10 cellular contexts compared by ENCODE assay signal in genomic region chr5:170315154-170315553, GRCh38. TPM values are rescaled to one million over a fixed set of nuclear protein-coding genes. Genes with fewer than 3 reads are reported as not detected.
A peak's percentile ranks its signal among the peaks of the same experiment; 100 is the strongest.
DNase-seq lines count a peak whose midpoint lies in the region; ATAC-seq, FAIRE-seq and TF ChIP-seq lines count a peak whose summit lies in the region.
"Had no signal": no experiment of that assay in that cellular context is flagged by ENCODE, and none has a peak within 500 bp of the region (broad histone marks: within the 10 kb centered on the region; RNA-seq: fewer than 3 reads in every experiment).

No MANE protein-coding gene starts in this region.

- intact Hi-C loops in CD8-positive, alpha-beta T cell (cut with DNase I, micrococcal nuclease), result loop anchor here in 1 of 2 experiments (2.0 kb wide), 1 partner anchor 14 kb away; no protein-coding TSS in a partner anchor
- intact Hi-C loops in left ventricle myocardium superior (cut with micrococcal nuclease), result no loop called here
- intact Hi-C loops in psoas muscle (cut with DNase I), result no loop called here

- no peaks in the 10 kb centered on the region for H3K36me3 ChIP-seq in CD8-positive, alpha-beta T cell (ENCODE audit: insufficient read depth, low read length)
- no peaks in the 10 kb centered on the region for H3K36me3 ChIP-seq in psoas muscle (ENCODE audit: insufficient read depth in 1 of 2, low read depth in 1 of 2)

- no peak overlapping the region for H3K4me3 Mint-ChIP-seq in CD8-positive, alpha-beta T cell
- H3K4me3 Mint-ChIP-seq in brain, result peak overlapping the region; percentile 24 to 59 (median 33)

- TF ChIP-seq CTCF in CD8-positive, alpha-beta T cell (IDR thresholded peaks at IDR 0.05), result no peak
- TF ChIP-seq CTCF in brain (conservative IDR thresholded peaks at IDR 0.05) (no peak), psoas muscle (IDR thresholded peaks at IDR 0.05) (no peak), foreskin keratinocyte (conservative IDR thresholded peaks at IDR 0.05) (no peak), D721Med (IDR thresholded peaks at IDR 0.05; ENCODE audit: insufficient read depth, missing control alignments) (no peak)

- H3K27ac ChIP-seq in CD8-positive, alpha-beta T cell (ENCODE audit: low read depth, low read length), result no peak overlapping the region
- peak overlapping the region; percentile 46 for H3K27ac ChIP-seq in psoas muscle
- no peak overlapping the region for H3K27ac ChIP-seq in foreskin keratinocyte

- 13 to 25% (median 15%) methylated on average over 5 of the region's 5 CpGs for WGBS in psoas muscle, 3 donors

- DNase-seq in CD8-positive, alpha-beta T cell, result no peak
- DNase-seq in left ventricle myocardium superior (peak; percentile 84), psoas muscle (peak; percentile 69 to 82), foreskin keratinocyte (no peak), D721Med (ENCODE audit: insufficient read length, low spot score) (no peak), mesenteric fat pad (ENCODE audit: low spot score) (no peak), NCI-H524 treated with DMSO at 0.1 percent for 48 hours (lab: John Stamatoyannopoulos, UW) (no peak)
- DNase-seq: effector CD8-positive, alpha-beta T cell; NCI-H345 had no signal

- POLR2A ChIA-PET in CD8-positive, alpha-beta T cell (lab: Charles Lee), result interaction anchor here (1.3 to 3.0 kb wide), 2 partner anchors 12 to 16 kb away, joined by 3 to 24 read pairs; no protein-coding TSS in a partner anchor

- no peaks in the 10 kb centered on the region for H3K36me3 Mint-ChIP-seq in CD8-positive, alpha-beta T cell
- H3K36me3 Mint-ChIP-seq in brain, result no peaks in the 10 kb centered on the region

- H3K27ac Mint-ChIP-seq in CD8-positive, alpha-beta T cell, result peak overlapping the region; percentile 6
- peak overlapping the region; percentile 66 to 92 (median 86) for H3K27ac Mint-ChIP-seq in brain

- H3K27me3 Mint-ChIP-seq in CD8-positive, alpha-beta T cell (ENCODE audit: low read depth), result no peaks in the 10 kb centered on the region
- peaks cover 12% of the 10 kb centered on the region for H3K27me3 Mint-ChIP-seq in brain

- FAIRE-seq in D721Med (lab: Jason Lieb, UNC), result no peak

- CTCF ChIA-PET in CD8-positive, alpha-beta T cell (lab: Charles Lee), result interaction anchor here (1.0 to 2.4 kb wide), 7 partner anchors 8 to 41 kb away, joined by 3 to 9 read pairs (median 5); no protein-coding TSS in a partner anchor

- no peaks in the 10 kb centered on the region for H3K9me3 ChIP-seq in CD8-positive, alpha-beta T cell (ENCODE audit: low read length)
- no peaks in the 10 kb centered on the region for H3K9me3 ChIP-seq in psoas muscle

- no peaks in the 10 kb centered on the region for H3K27me3 ChIP-seq in CD8-positive, alpha-beta T cell (ENCODE audit: insufficient read depth, low read length)
- H3K27me3 ChIP-seq in psoas muscle (ENCODE audit: insufficient read depth in 3 of 3, low read length in 2 of 3) (peaks cover 0 to 2% (median 0%) of the 10 kb centered on the region in 3 donors), foreskin keratinocyte (no peaks in the 10 kb centered on the region)

- H3K9me3 Mint-ChIP-seq in CD8-positive, alpha-beta T cell, result no peaks in the 10 kb centered on the region
- no peaks in the 10 kb centered on the region for H3K9me3 Mint-ChIP-seq in brain

- ATAC-seq in CD8-positive, alpha-beta T cell, result no peak
- ATAC-seq in left ventricle myocardium superior (peak; percentile 90), psoas muscle (peak; percentile 44 to 70 (median 64)), foreskin keratinocyte (no peak)

- H3K4me1 ChIP-seq in CD8-positive, alpha-beta T cell (ENCODE audit: insufficient read depth, low read length), result peaks cover 53% of the 10 kb centered on the region
- H3K4me1 ChIP-seq in psoas muscle (no peaks in the 10 kb centered on the region), foreskin keratinocyte (no peaks in the 10 kb centered on the region)

- peaks cover 76% of the 10 kb centered on the region for H3K4me1 Mint-ChIP-seq in CD8-positive, alpha-beta T cell (ENCODE audit: low read depth)
- H3K4me1 Mint-ChIP-seq in brain, result peaks cover 40% of the 10 kb centered on the region

- H3K4me3 ChIP-seq in CD8-positive, alpha-beta T cell (ENCODE audit: low read depth, low read length), result no peak overlapping the region
- no peak overlapping the region for H3K4me3 ChIP-seq in psoas muscle

RNA-seq across cellular contexts. Expression of gene LCP2, which starts 17.6 kb away (rescaled TPM):
- 100 to 1,000 TPM; 132 to 140 TPM for total RNA-seq in CD8-positive, alpha-beta T cell
- polyA plus RNA-seq in brain (ENCODE audit: insufficient read depth, low read depth, low replicate concordance) (2.6 TPM), psoas muscle (1 to 10 TPM in 2 of 3 donors, under 1 TPM in 1; 0.76 to 1.8 (median 1.2) TPM), foreskin keratinocyte (not detected in 2 replicates)
- total RNA-seq in left ventricle myocardium superior (7.1 TPM), psoas muscle (1 to 10 TPM; 4.2 to 6.0 (median 4.8) TPM), foreskin keratinocyte (not detected in 2 replicates), mesenteric fat pad (52.4 TPM)

Comparison
In these comparisons a context has a peak if more than half of its experiments do, and no peak if none do; other contexts are left out.
1. ATAC-seq: peak in left ventricle myocardium superior (single experiment) and psoas muscle (4 of 4); none in CD8-positive, alpha-beta T cell (single experiment) and foreskin keratinocyte (single experiment).
2. DNase-seq: peak in left ventricle myocardium superior (single experiment) and psoas muscle (2 of 2); none in CD8-positive, alpha-beta T cell (0 of 7), foreskin keratinocyte (0 of 2), D721Med (single experiment), mesenteric fat pad (single experiment) and NCI-H524 treated with DMSO at 0.1 percent for 48 hours (single experiment).